ENCODE assay signal across 1 cellular context in genomic region chr7:1233328-1234048, GRCh38.
TF ChIP-seq lines count a peak whose summit lies in the region.

No MANE protein-coding gene starts in this region.

TF ChIP-seq in H1, 55 proteins besides CTCF, POLR2A, EP300 and RAD21 (continued from another document):
- no peak for TF ChIP-seq HDAC6 (IDR thresholded peaks at IDR 0.05; ENCODE audit: low read depth, low read length)
- no peak for TF ChIP-seq GABPA (IDR thresholded peaks at IDR 0.05; ENCODE audit: borderline replicate concordance, insufficient read depth, low read length)
- no peak for TF ChIP-seq GTF2F1 (IDR thresholded peaks at IDR 0.05; ENCODE audit: borderline replicate concordance, low read depth, low read length)
- TF ChIP-seq, protein P1, sequence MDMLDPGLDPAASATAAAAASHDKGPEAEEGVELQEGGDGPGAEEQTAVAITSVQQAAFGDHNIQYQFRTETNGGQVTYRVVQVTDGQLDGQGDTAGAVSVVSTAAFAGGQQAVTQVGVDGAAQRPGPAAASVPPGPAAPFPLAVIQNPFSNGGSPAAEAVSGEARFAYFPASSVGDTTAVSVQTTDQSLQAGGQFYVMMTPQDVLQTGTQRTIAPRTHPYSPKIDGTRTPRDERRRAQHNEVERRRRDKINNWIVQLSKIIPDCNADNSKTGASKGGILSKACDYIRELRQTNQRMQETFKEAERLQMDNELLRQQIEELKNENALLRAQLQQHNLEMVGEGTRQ (IDR thresholded peaks at IDR 0.05; ENCODE audit: low read length), result no peak
TF ChIP-seq in H1: peak in this region for 3.
